ENCODE assay signal across 19 cellular contexts in genomic region chrX:136376713-136377112, GRCh38.
DNase-seq lines count a peak whose midpoint lies in the region; ATAC-seq, FAIRE-seq and TF ChIP-seq lines count a peak whose summit lies in the region.
"Had no signal": no experiment of that assay in that cellular context is flagged by ENCODE, and none has a peak within 500 bp of the region (broad histone marks: within the 10 kb centered on the region; RNA-seq: fewer than 3 reads in every experiment).

No MANE protein-coding gene starts in this region.

- CTCF ChIA-PET in activated CD8-positive, alpha-beta memory T cell treated with anti-CD3 and anti-CD28 coated beads, Interleukin-2, amount 10 ng/mL, durations not matched to agents 7 days and 5 days (lab: Charles Lee): no interaction called here
- CTCF ChIA-PET in CD8-positive, alpha-beta memory T cell (lab: Charles Lee): no interaction called here

- no peak for TF ChIP-seq POLR2A in GM12891 (IDR thresholded peaks at IDR 0.05; ENCODE audit: low read depth, low read length)

- H3K4me3 ChIP-seq in bronchial epithelial cell (ENCODE audit: low read depth, low read length): no peak overlapping the region
- H3K4me3 ChIP-seq in CD8-positive, alpha-beta memory T cell (ENCODE audit: low read length): no peak overlapping the region
- H3K4me3 ChIP-seq: GM23338 had no signal

- no peak for DNase-seq in activated CD8-positive, alpha-beta memory T cell treated with anti-CD3 and anti-CD28 coated beads, Interleukin-2, amount 10 ng/mL, durations not matched to agents 7 days and 5 days
- DNase-seq in activated CD8-positive, alpha-beta memory T cell treated with anti-CD3 and anti-CD28 coated beads, Interleukin-2, amount 50 U/mL, for 4 hours: no peak
- DNase-seq in GM12891 (ENCODE audit: insufficient read length, low spot score): no peak
- DNase-seq in NCI-H748 treated with DMSO at 0.1 percent for 48 hours (lab: John Stamatoyannopoulos, UW): peak; percentile 44
- DNase-seq in bronchial epithelial cell (ENCODE audit: low read depth): peak; percentile 11
- no peak for DNase-seq in CD8-positive, alpha-beta memory T cell
- DNase-seq: ACHN, BE2C, C1 segment of cervical spinal cord, Caco-2, GDM1, HCEC 1CT, HFFc6 had no signal

- TF ChIP-seq CTCF in bronchial epithelial cell (IDR thresholded peaks at IDR 0.05; ENCODE audit: insufficient read depth, low read length, severe bottlenecking): no peak

- no peaks in the 10 kb centered on the region for H3K27me3 ChIP-seq in bronchial epithelial cell (ENCODE audit: control insufficient read depth, insufficient read depth, low read length)
- H3K27me3 ChIP-seq in CD8-positive, alpha-beta memory T cell (ENCODE audit: insufficient read depth, low read length, poor library complexity, severe bottlenecking): no peaks in the 10 kb centered on the region
- H3K27me3 ChIP-seq: BE2C had no signal

- peaks cover 3% of the 10 kb centered on the region for H3K36me3 Mint-ChIP-seq in activated CD8-positive, alpha-beta memory T cell treated with anti-CD3 and anti-CD28 coated beads, Interleukin-2, amount 10 ng/mL, durations not matched to agents 7 days and 5 days
- no peaks in the 10 kb centered on the region for H3K36me3 Mint-ChIP-seq in CD8-positive, alpha-beta memory T cell
- H3K36me3 Mint-ChIP-seq: CD4-positive, CD25-positive, alpha-beta regulatory T cell had no signal

- H3K27ac ChIP-seq in CD8-positive, alpha-beta memory T cell (ENCODE audit: low read depth, low read length): no peak overlapping the region
- H3K27ac ChIP-seq: HL-60 had no signal

- no peaks in the 10 kb centered on the region for H3K9me3 ChIP-seq in CD8-positive, alpha-beta memory T cell (ENCODE audit: low read length)
- H3K9me3 ChIP-seq: BE2C, Caco-2 had no signal

- H3K4me3 Mint-ChIP-seq in activated CD8-positive, alpha-beta memory T cell treated with anti-CD3 and anti-CD28 coated beads, Interleukin-2, amount 10 ng/mL, durations not matched to agents 7 days and 5 days: no peak overlapping the region
- H3K4me3 Mint-ChIP-seq in CD8-positive, alpha-beta memory T cell: no peak overlapping the region
- H3K4me3 Mint-ChIP-seq: CD4-positive, CD25-positive, alpha-beta regulatory T cell; GM23338; HFFc6 had no signal

- H3K4me1 Mint-ChIP-seq in activated CD8-positive, alpha-beta memory T cell treated with anti-CD3 and anti-CD28 coated beads, Interleukin-2, amount 10 ng/mL, durations not matched to agents 7 days and 5 days: peaks cover 9% of the 10 kb centered on the region
- H3K4me1 Mint-ChIP-seq in CD8-positive, alpha-beta memory T cell: no peaks in the 10 kb centered on the region
- H3K4me1 Mint-ChIP-seq: CD4-positive, CD25-positive, alpha-beta regulatory T cell; GM23338 had no signal

- ATAC-seq in activated CD8-positive, alpha-beta memory T cell treated with anti-CD3 and anti-CD28 coated beads, Interleukin-2, amount 10 ng/mL, durations not matched to agents 7 days and 5 days: peak; percentile 47
- ATAC-seq in GM21381 (IDR thresholded peaks at IDR 0.05; ENCODE audit: unreplicated experiment): no peak
- ATAC-seq: GM23338 had no signal

- H3K36me3 ChIP-seq in bronchial epithelial cell (ENCODE audit: control insufficient read depth, insufficient read depth, low read length): no peaks in the 10 kb centered on the region
- H3K36me3 ChIP-seq in CD8-positive, alpha-beta memory T cell (ENCODE audit: insufficient read depth, low read length): no peaks in the 10 kb centered on the region
- H3K36me3 ChIP-seq: BE2C had no signal

- H3K27me3 Mint-ChIP-seq in activated CD8-positive, alpha-beta memory T cell treated with anti-CD3 and anti-CD28 coated beads, Interleukin-2, amount 10 ng/mL, durations not matched to agents 7 days and 5 days: peaks cover 11% of the 10 kb centered on the region
- H3K27me3 Mint-ChIP-seq in CD8-positive, alpha-beta memory T cell: peaks cover 6% of the 10 kb centered on the region in 2 donors

- no peaks in the 10 kb centered on the region for H3K9me3 Mint-ChIP-seq in activated CD8-positive, alpha-beta memory T cell treated with anti-CD3 and anti-CD28 coated beads, Interleukin-2, amount 10 ng/mL, durations not matched to agents 7 days and 5 days (ENCODE audit: low read depth)
- peaks cover 0 to 5% (median 0%) of the 10 kb centered on the region in 5 donors for H3K9me3 Mint-ChIP-seq in CD8-positive, alpha-beta memory T cell
- H3K9me3 Mint-ChIP-seq: CD4-positive, CD25-positive, alpha-beta regulatory T cell; GM23338; HFFc6 had no signal

- FAIRE-seq in GM12891 (lab: Jason Lieb, UNC) (peak; percentile 28), bronchial epithelial cell (lab: Jason Lieb, UNC) (no peak)
- FAIRE-seq: D721Med, H54 had no signal

- POLR2A ChIA-PET in CD8-positive, alpha-beta memory T cell (lab: Charles Lee): no interaction called here

- no peak overlapping the region for H3K27ac Mint-ChIP-seq in activated CD8-positive, alpha-beta memory T cell treated with anti-CD3 and anti-CD28 coated beads, Interleukin-2, amount 10 ng/mL, durations not matched to agents 7 days and 5 days
- H3K27ac Mint-ChIP-seq in CD8-positive, alpha-beta memory T cell: no peak overlapping the region
- H3K27ac Mint-ChIP-seq: CD4-positive, CD25-positive, alpha-beta regulatory T cell; GM23338; HFFc6 had no signal

- H3K4me1 ChIP-seq in CD8-positive, alpha-beta memory T cell (ENCODE audit: insufficient read depth, low read length): no peaks in the 10 kb centered on the region
- H3K4me1 ChIP-seq: BE2C, Caco-2 had no signal

TF ChIP-seq in GM12891, 5 proteins besides CTCF, POLR2A, EP300 and RAD21:
- TF ChIP-seq SPI1 (IDR thresholded peaks at IDR 0.05; ENCODE audit: low read depth, low read length): no peak
- TF ChIP-seq POU2F2 (IDR thresholded peaks at IDR 0.05; ENCODE audit: low read depth, low read length): no peak
- TF ChIP-seq TAF1 (IDR thresholded peaks at IDR 0.05; ENCODE audit: low read depth, low read length): no peak
- no peak for TF ChIP-seq POLR2AphosphoS5 (IDR thresholded peaks at IDR 0.05; ENCODE audit: low read depth, low read length)
- TF ChIP-seq PAX5 (IDR thresholded peaks at IDR 0.05; ENCODE audit: insufficient read depth, low read length, severe bottlenecking): no peak
TF ChIP-seq in GM12891: peak in this region for 0.

Comparison
In these comparisons a context has a peak if more than half of its experiments do, and no peak if none do; other contexts are left out.
1. DNase-seq: peak in NCI-H748 treated with DMSO at 0.1 percent for 48 hours (single experiment) and bronchial epithelial cell (single experiment); none in activated CD8-positive, alpha-beta memory T cell treated with anti-CD3 and anti-CD28 coated beads, Interleukin-2, amount 10 ng/mL, durations not matched to agents 7 days and 5 days (single experiment), activated CD8-positive, alpha-beta memory T cell treated with anti-CD3 and anti-CD28 coated beads, Interleukin-2, amount 50 U/mL, for 4 hours (single experiment), GM12891 (single experiment) and CD8-positive, alpha-beta memory T cell (0 of 5).